Comparison of ENCODE assay signal across 1 cellular context in the genomic region with DNA sequence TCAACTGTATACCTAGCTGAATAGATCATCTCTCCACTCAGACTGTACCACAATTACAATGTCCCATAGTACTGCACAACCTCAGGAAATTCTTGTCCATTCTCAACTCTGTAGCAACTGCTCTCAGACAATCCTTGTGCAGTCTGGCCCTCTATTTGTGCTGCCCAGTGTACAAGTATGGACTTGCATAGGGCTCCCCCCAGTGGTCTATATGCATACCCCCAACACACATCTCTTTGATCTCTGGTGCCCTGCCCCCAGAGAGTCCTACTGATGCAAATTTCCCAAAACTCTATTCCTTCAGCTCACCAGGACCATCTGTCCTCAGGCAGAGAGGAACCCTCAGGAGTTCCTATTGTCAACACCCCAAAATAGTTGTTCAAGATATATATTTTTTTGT.
TF ChIP-seq lines count a peak whose summit lies in the region.

No MANE protein-coding gene starts in this region.

TF ChIP-seq in HepG2, 621 proteins besides CTCF, POLR2A, EP300 and RAD21 (continued from another document and continues in another):
- TF ChIP-seq, protein P1, sequence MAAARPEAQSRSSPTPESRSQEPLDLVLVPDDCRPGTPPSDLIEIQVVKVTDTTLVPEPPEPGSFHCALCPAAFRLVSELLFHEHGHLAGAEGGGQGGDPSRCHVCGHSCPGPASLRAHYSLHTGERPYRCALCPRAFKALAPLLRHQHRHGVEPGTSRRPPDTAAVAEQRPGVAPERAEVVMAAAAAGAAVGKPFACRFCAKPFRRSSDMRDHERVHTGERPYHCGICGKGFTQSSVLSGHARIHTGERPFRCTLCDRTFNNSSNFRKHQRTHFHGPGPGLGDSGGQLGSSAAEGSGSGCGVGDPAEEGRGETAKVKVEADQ (CRISPR knock-in tag; IDR thresholded peaks at IDR 0.05; ENCODE audit: borderline replicate concordance) = no peak
- 0 out of 2 replicates have a peak, but pooled peaks have one; percentile 47 for TF ChIP-seq FOXO1 (CRISPR knock-in tag; IDR thresholded peaks at IDR 0.05)
- TF ChIP-seq KLF9 (CRISPR knock-in tag; IDR thresholded peaks at IDR 0.05; ENCODE audit: low read depth) = no peak
- TF ChIP-seq, protein P2, sequence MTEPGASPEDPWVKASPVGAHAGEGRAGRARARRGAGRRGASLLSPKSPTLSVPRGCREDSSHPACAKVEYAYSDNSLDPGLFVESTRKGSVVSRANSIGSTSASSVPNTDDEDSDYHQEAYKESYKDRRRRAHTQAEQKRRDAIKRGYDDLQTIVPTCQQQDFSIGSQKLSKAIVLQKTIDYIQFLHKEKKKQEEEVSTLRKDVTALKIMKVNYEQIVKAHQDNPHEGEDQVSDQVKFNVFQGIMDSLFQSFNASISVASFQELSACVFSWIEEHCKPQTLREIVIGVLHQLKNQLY (CRISPR knock-in tag; IDR thresholded peaks at IDR 0.05) = no peak
- TF ChIP-seq PPARG (CRISPR knock-in tag; conservative IDR thresholded peaks at IDR 0.05) = no peak
- no peak for TF ChIP-seq MATR3 (CRISPR knock-in tag; IDR thresholded peaks at IDR 0.05)
- no peak for TF ChIP-seq ZNF768 (CRISPR knock-in tag; IDR thresholded peaks at IDR 0.05)
- no peak for TF ChIP-seq ZNF746 (CRISPR knock-in tag; IDR thresholded peaks at IDR 0.05)
- peak in 1 of 2 experiments; percentile 44; a peak in 1 of 4 replicates for TF ChIP-seq HMGXB4 (CRISPR knock-in tag; IDR thresholded peaks at IDR 0.05; ENCODE audit: borderline replicate concordance in 1 of 2, low read depth in 1 of 2)
- TF ChIP-seq MBNL3 (CRISPR knock-in tag; conservative IDR thresholded peaks at IDR 0.05) = no peak
- TF ChIP-seq TEAD3 (CRISPR knock-in tag; optimal IDR thresholded peaks at IDR 0.05; ENCODE audit: borderline replicate concordance) = no peak
- no peak for TF ChIP-seq ZKSCAN8 (CRISPR knock-in tag; IDR thresholded peaks at IDR 0.05; ENCODE audit: borderline replicate concordance)
- peak; percentile 69 for TF ChIP-seq STAG1 (CRISPR knock-in tag; IDR thresholded peaks at IDR 0.05)
- TF ChIP-seq ZSCAN21 (CRISPR knock-in tag; IDR thresholded peaks at IDR 0.05; ENCODE audit: borderline replicate concordance) = no peak
- no peak for TF ChIP-seq SNAI1 (CRISPR knock-in tag; IDR thresholded peaks at IDR 0.05; ENCODE audit: borderline replicate concordance)
- no peak for TF ChIP-seq IRF2 (CRISPR knock-in tag; IDR thresholded peaks at IDR 0.05)
- no peak for TF ChIP-seq ZNF569 (CRISPR knock-in tag; IDR thresholded peaks at IDR 0.05; ENCODE audit: borderline replicate concordance)
- no peak for TF ChIP-seq ZNF552 (CRISPR knock-in tag; IDR thresholded peaks at IDR 0.05; ENCODE audit: borderline replicate concordance)
- no peak for TF ChIP-seq RBFOX2 (IDR thresholded peaks at IDR 0.05; ENCODE audit: low read depth, low read length)
- TF ChIP-seq SOX13 (IDR thresholded peaks at IDR 0.05) = no peak
- peak in 1 of 2 experiments; percentile 33; a peak in 1 of 4 replicates for TF ChIP-seq SOX13 (CRISPR knock-in tag; conservative IDR thresholded peaks at IDR 0.05 in 1 of 2, IDR thresholded peaks at IDR 0.05 in 1 of 2)
- no peak for TF ChIP-seq SIX4 (CRISPR knock-in tag; IDR thresholded peaks at IDR 0.05)
- TF ChIP-seq, protein P3, sequence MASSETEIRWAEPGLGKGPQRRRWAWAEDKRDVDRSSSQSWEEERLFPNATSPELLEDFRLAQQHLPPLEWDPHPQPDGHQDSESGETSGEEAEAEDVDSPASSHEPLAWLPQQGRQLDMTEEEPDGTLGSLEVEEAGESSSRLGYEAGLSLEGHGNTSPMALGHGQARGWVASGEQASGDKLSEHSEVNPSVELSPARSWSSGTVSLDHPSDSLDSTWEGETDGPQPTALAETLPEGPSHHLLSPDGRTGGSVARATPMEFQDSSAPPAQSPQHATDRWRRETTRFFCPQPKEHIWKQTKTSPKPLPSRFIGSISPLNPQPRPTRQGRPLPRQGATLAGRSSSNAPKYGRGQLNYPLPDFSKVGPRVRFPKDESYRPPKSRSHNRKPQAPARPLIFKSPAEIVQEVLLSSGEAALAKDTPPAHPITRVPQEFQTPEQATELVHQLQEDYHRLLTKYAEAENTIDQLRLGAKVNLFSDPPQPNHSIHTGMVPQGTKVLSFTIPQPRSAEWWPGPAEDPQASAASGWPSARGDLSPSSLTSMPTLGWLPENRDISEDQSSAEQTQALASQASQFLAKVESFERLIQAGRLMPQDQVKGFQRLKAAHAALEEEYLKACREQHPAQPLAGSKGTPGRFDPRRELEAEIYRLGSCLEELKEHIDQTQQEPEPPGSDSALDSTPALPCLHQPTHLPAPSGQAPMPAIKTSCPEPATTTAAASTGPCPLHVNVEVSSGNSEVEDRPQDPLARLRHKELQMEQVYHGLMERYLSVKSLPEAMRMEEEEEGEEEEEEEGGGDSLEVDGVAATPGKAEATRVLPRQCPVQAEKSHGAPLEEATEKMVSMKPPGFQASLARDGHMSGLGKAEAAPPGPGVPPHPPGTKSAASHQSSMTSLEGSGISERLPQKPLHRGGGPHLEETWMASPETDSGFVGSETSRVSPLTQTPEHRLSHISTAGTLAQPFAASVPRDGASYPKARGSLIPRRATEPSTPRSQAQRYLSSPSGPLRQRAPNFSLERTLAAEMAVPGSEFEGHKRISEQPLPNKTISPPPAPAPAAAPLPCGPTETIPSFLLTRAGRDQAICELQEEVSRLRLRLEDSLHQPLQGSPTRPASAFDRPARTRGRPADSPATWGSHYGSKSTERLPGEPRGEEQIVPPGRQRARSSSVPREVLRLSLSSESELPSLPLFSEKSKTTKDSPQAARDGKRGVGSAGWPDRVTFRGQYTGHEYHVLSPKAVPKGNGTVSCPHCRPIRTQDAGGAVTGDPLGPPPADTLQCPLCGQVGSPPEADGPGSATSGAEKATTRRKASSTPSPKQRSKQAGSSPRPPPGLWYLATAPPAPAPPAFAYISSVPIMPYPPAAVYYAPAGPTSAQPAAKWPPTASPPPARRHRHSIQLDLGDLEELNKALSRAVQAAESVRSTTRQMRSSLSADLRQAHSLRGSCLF (CRISPR knock-in tag; IDR thresholded peaks at IDR 0.05; ENCODE audit: borderline replicate concordance) = no peak
- no peak for TF ChIP-seq ZSCAN30 (CRISPR knock-in tag; IDR thresholded peaks at IDR 0.05)
- no peak for TF ChIP-seq ZNF225 (CRISPR knock-in tag; IDR thresholded peaks at IDR 0.05)
- TF ChIP-seq YEATS4 (CRISPR knock-in tag; IDR thresholded peaks at IDR 0.05; ENCODE audit: borderline replicate concordance) = no peak
- TF ChIP-seq, protein P4, sequence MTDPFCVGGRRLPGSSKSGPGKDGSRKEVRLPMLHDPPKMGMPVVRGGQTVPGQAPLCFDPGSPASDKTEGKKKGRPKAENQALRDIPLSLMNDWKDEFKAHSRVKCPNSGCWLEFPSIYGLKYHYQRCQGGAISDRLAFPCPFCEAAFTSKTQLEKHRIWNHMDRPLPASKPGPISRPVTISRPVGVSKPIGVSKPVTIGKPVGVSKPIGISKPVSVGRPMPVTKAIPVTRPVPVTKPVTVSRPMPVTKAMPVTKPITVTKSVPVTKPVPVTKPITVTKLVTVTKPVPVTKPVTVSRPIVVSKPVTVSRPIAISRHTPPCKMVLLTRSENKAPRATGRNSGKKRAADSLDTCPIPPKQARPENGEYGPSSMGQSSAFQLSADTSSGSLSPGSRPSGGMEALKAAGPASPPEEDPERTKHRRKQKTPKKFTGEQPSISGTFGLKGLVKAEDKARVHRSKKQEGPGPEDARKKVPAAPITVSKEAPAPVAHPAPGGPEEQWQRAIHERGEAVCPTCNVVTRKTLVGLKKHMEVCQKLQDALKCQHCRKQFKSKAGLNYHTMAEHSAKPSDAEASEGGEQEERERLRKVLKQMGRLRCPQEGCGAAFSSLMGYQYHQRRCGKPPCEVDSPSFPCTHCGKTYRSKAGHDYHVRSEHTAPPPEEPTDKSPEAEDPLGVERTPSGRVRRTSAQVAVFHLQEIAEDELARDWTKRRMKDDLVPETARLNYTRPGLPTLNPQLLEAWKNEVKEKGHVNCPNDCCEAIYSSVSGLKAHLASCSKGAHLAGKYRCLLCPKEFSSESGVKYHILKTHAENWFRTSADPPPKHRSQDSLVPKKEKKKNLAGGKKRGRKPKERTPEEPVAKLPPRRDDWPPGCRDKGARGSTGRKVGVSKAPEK (CRISPR knock-in tag; IDR thresholded peaks at IDR 0.05; ENCODE audit: borderline replicate concordance) = no peak
- TF ChIP-seq, protein P5, sequence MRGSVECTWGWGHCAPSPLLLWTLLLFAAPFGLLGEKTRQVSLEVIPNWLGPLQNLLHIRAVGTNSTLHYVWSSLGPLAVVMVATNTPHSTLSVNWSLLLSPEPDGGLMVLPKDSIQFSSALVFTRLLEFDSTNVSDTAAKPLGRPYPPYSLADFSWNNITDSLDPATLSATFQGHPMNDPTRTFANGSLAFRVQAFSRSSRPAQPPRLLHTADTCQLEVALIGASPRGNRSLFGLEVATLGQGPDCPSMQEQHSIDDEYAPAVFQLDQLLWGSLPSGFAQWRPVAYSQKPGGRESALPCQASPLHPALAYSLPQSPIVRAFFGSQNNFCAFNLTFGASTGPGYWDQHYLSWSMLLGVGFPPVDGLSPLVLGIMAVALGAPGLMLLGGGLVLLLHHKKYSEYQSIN (CRISPR knock-in tag; IDR thresholded peaks at IDR 0.05; ENCODE audit: borderline replicate concordance) = no peak
- no peak for TF ChIP-seq NR3C1 (CRISPR knock-in tag; IDR thresholded peaks at IDR 0.05)
- TF ChIP-seq NFRKB (IDR thresholded peaks at IDR 0.05) = no peak
- TF ChIP-seq TBP (CRISPR knock-in tag; IDR thresholded peaks at IDR 0.05) = no peak
- no peak for TF ChIP-seq SOX5 (CRISPR knock-in tag; IDR thresholded peaks at IDR 0.05; ENCODE audit: borderline replicate concordance)
- no peak for TF ChIP-seq ZNF10 (CRISPR knock-in tag; IDR thresholded peaks at IDR 0.05; ENCODE audit: borderline replicate concordance, low read depth)
- no peak for TF ChIP-seq CREB1 (IDR thresholded peaks at IDR 0.05)
- no peak for TF ChIP-seq CREB1 (CRISPR knock-in tag; IDR thresholded peaks at IDR 0.05)
- TF ChIP-seq FOXA3 (CRISPR knock-in tag; IDR thresholded peaks at IDR 0.05) = peak; percentile 58
- no peak for TF ChIP-seq PCBP1 (IDR thresholded peaks at IDR 0.05; ENCODE audit: borderline replicate concordance, low read depth, low read length)
- no peak for TF ChIP-seq ZNF773 (CRISPR knock-in tag; IDR thresholded peaks at IDR 0.05; ENCODE audit: borderline replicate concordance)
- TF ChIP-seq ZNF567 (CRISPR knock-in tag; IDR thresholded peaks at IDR 0.05; ENCODE audit: borderline replicate concordance) = no peak
- TF ChIP-seq ZNF775 (CRISPR knock-in tag; IDR thresholded peaks at IDR 0.05; ENCODE audit: borderline replicate concordance) = no peak
- TF ChIP-seq MED1 (CRISPR knock-in tag; IDR thresholded peaks at IDR 0.05) = no peak
- no peak for TF ChIP-seq ZBTB4 (CRISPR knock-in tag; IDR thresholded peaks at IDR 0.05; ENCODE audit: borderline replicate concordance)
- TF ChIP-seq ZNF281 (CRISPR knock-in tag; IDR thresholded peaks at IDR 0.05; ENCODE audit: borderline replicate concordance) = peak; percentile 79; the same call in 1 of the 2 replicates
- TF ChIP-seq EHMT2 (IDR thresholded peaks at IDR 0.05; ENCODE audit: borderline replicate concordance, low read depth, low read length) = no peak
- TF ChIP-seq XRCC5 (optimal IDR thresholded peaks at IDR 0.05; ENCODE audit: low read length) = peak; percentile 37
